Comparison of ENCODE assay signal across 24 cellular contexts in the genomic region with DNA sequence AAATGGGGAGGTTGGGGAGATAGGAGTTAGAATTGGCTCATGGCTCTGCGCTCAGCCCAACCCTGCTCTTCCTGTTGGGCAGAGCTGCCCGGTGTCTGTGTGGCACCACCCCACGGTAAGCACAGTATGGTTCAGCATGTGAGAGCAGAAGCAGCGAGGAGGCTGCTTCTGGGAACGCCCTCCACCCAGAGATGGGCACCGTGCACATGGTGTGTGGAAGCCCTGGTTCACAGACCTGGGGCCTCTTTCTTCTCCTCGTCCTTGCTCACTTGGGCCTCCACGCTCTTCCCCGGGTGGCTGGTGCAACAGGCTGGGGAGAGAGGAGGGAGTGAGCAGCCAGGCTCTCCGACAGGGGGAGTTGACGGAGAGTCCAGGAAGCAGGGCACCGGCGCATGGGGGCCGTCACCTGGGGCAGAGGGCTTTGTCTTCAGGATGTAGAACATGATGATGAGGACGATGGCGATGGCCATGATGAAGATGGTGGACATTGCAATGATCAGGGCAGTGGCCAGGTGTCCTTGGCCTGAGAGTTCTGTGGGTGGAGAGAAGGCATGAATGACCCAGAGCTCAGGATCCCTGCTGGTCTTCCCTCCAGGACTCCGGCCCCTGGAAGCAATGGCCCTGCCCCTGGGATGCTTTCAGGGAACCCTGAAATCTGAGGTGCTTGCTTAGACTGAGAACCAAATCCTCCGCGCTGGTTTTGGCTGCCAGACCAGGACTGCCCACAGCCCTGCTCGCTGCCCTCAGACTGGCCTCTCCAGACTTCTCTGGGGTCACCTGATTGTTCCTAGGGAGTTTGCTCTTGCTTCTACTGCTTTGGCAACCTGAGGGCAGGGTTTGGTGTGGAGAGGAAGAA.
DNase-seq lines count a peak whose midpoint lies in the region; TF ChIP-seq lines count a peak whose summit lies in the region.
"Had no signal": no experiment of that assay in that cellular context is flagged by ENCODE, and none has a peak within 500 bp of the region (broad histone marks: within the 10 kb centered on the region; RNA-seq: fewer than 3 reads in every experiment).

No MANE protein-coding gene starts in this region.

- H3K9me3 ChIP-seq in endodermal cell (ENCODE audit: control insufficient read depth, low read length) (no peaks in the 10 kb centered on the region), neuronal stem cell (replicated peaks in 1 of 2; ENCODE audit: control insufficient read depth in 2 of 2, insufficient read depth in 1 of 2, low read depth in 1 of 2, low read length in 2 of 2) (no peaks in the 10 kb centered on the region), Karpas-422 (ENCODE audit: low read length) (no peaks in the 10 kb centered on the region)
- H3K9me3 ChIP-seq: ovary, thyroid gland had no signal

- H3K4me3 Mint-ChIP-seq in endodermal cell, result no peak overlapping the region
- no peak overlapping the region for H3K4me3 Mint-ChIP-seq in nephron progenitor cell
- H3K4me3 Mint-ChIP-seq: activated T-helper 1 cell treated with anti-CD3 and anti-CD28 coated beads, Interleukin-12 subunit alpha, Interleukin-12 subunit beta, Interleukin-2, Interleukin-4 antibody, amounts not matched to agents 30 ng/mL and 10 ng/mL and 1 ng/mL, durations not matched to agents 14 hours and 24 hours and 36 hours; CD14-positive monocyte; dendritic cell treated with granulocyte-macrophage colony-stimulating factor and Interleukin-4, amounts not matched to agents 40 ng/mL and 50 ng/mL, for 4 days; naive thymus-derived CD4-positive, alpha-beta T cell had no signal

- H3K9ac ChIP-seq in endodermal cell (ENCODE audit: extremely low read depth, low read length, poor library complexity, severe bottlenecking), result no peak overlapping the region
- H3K9ac ChIP-seq in neuronal stem cell (ENCODE audit: low read depth, low read length, poor library complexity), result no peak overlapping the region
- no peak overlapping the region for H3K9ac ChIP-seq in Karpas-422 (ENCODE audit: low read length)

- no peak overlapping the region for H3K14ac ChIP-seq in neuronal stem cell (ENCODE audit: low read length)

- no peak overlapping the region for H2BK5ac ChIP-seq in neuronal stem cell (ENCODE audit: low read length)

- TF ChIP-seq CTCF in endodermal cell (conservative IDR thresholded peaks at IDR 0.05) (no peak), nephron progenitor cell (IDR thresholded peaks at IDR 0.05) (no peak)

- H4K20me1 ChIP-seq in Karpas-422 (ENCODE audit: insufficient read depth, low read depth, low read length), result no peaks in the 10 kb centered on the region

- no peaks in the 10 kb centered on the region for H3K79me1 ChIP-seq in neuronal stem cell (ENCODE audit: low read depth, low read length)

- H2AFZ ChIP-seq in neuronal stem cell (ENCODE audit: low read length) (no peak overlapping the region), Karpas-422 (ENCODE audit: low read length) (no peak overlapping the region)

- no peaks in the 10 kb centered on the region for H3K36me3 ChIP-seq in H7 (replicated peaks; ENCODE audit: control insufficient read depth, insufficient read depth, low read length)
- H3K36me3 ChIP-seq in endodermal cell (ENCODE audit: control insufficient read depth, insufficient read depth, low read length), result no peaks in the 10 kb centered on the region
- H3K36me3 ChIP-seq in neuronal stem cell (replicated peaks in 1 of 2; ENCODE audit: control insufficient read depth in 2 of 2, insufficient read depth in 2 of 2, low read length in 2 of 2), result no peaks in the 10 kb centered on the region
- no peaks in the 10 kb centered on the region for H3K36me3 ChIP-seq in Karpas-422 (ENCODE audit: insufficient read depth, low read length)
- H3K36me3 ChIP-seq: ovary, thyroid gland had no signal

- no peak overlapping the region for H4K91ac ChIP-seq in neuronal stem cell (ENCODE audit: low read depth, low read length, poor library complexity)

- no peak overlapping the region for H3K27ac Mint-ChIP-seq in endodermal cell
- H3K27ac Mint-ChIP-seq in nephron progenitor cell, result no peak overlapping the region
- H3K27ac Mint-ChIP-seq: activated T-helper 1 cell treated with anti-CD3 and anti-CD28 coated beads, Interleukin-12 subunit alpha, Interleukin-12 subunit beta, Interleukin-2, Interleukin-4 antibody, amounts not matched to agents 30 ng/mL and 10 ng/mL and 1 ng/mL, durations not matched to agents 14 hours and 24 hours and 36 hours; CD14-positive monocyte; dendritic cell treated with granulocyte-macrophage colony-stimulating factor and Interleukin-4, amounts not matched to agents 40 ng/mL and 50 ng/mL, for 4 days; naive thymus-derived CD4-positive, alpha-beta T cell had no signal

- H3K4me3 ChIP-seq in H7 (ENCODE audit: insufficient read depth, low read depth, low read length) (no peak overlapping the region), endodermal cell (ENCODE audit: low read length) (no peak overlapping the region), neuronal stem cell (ENCODE audit: low read length in 2 of 2) (no peak overlapping the region), Karpas-422 (ENCODE audit: low read length) (no peak overlapping the region)
- H3K4me3 ChIP-seq: ovary, thyroid gland had no signal

- H3K9me3 Mint-ChIP-seq in endodermal cell (no peaks in the 10 kb centered on the region), nephron progenitor cell (no peaks in the 10 kb centered on the region)
- H3K9me3 Mint-ChIP-seq: activated naive CD4-positive, alpha-beta T cell treated with anti-CD3 and anti-CD28 coated beads, Interleukin-2, amount 50 U/mL, for 72 hours; activated T-helper 1 cell treated with anti-CD3 and anti-CD28 coated beads, Interleukin-12 subunit alpha, Interleukin-12 subunit beta, Interleukin-2, Interleukin-4 antibody, amounts not matched to agents 30 ng/mL and 10 ng/mL and 1 ng/mL, durations not matched to agents 14 hours and 24 hours and 36 hours; dendritic cell treated with granulocyte-macrophage colony-stimulating factor and Interleukin-4, amounts not matched to agents 40 ng/mL and 50 ng/mL, for 4 days; naive thymus-derived CD4-positive, alpha-beta T cell had no signal

- DNase-seq in D341Med (ENCODE audit: low spot score), result peak; percentile 10
- peak; percentile 13 for DNase-seq in H7
- DNase-seq in endodermal cell, result peak; percentile 30
- no peak for DNase-seq in neuronal stem cell (ENCODE audit: low spot score)
- DNase-seq in nephron progenitor cell, result no peak
- DNase-seq in Karpas-422, result no peak
- no peak for DNase-seq in stimulated activated naive CD4-positive, alpha-beta T cell (lab: John Stamatoyannopoulos, UW)
- DNase-seq: activated CD4-positive, alpha-beta T cell treated with anti-CD3 and anti-CD28 coated beads for 1 hour; Calu3; EL; mesendoderm; NCI-H1092; NCI-H1930; NCI-H526 treated with DMSO at 0.1 percent for 48 hours; stimulated activated CD4-positive, alpha-beta T cell treated with anti-CD3 and anti-CD28 coated beads, Interleukin-4, amount 100 ng/mL, for 24 hours; stimulated activated naive CD8-positive, alpha-beta T cell treated with anti-CD3 and anti-CD28 coated beads, Interleukin-15, Interleukin-2, amounts not matched to agents 100 U/mL and 50 U/mL, for 24 hours; SW 1271; thyroid gland had no signal

- H3K79me2 ChIP-seq in Karpas-422 (ENCODE audit: low read length), result no peaks in the 10 kb centered on the region

- no peak overlapping the region for H2BK15ac ChIP-seq in neuronal stem cell (ENCODE audit: low read length)

- H3K4me1 Mint-ChIP-seq in endodermal cell (peaks cover 12% of the 10 kb centered on the region), nephron progenitor cell (peaks cover 5% of the 10 kb centered on the region)
- H3K4me1 Mint-ChIP-seq: CD14-positive monocyte had no signal

- no peak overlapping the region for H3K27ac ChIP-seq in endodermal cell (ENCODE audit: low read depth, low read length)
- no peak overlapping the region for H3K27ac ChIP-seq in neuronal stem cell (replicated peaks; ENCODE audit: low read length)
- no peak overlapping the region for H3K27ac ChIP-seq in Karpas-422 (ENCODE audit: low read length)
- H3K27ac ChIP-seq: ovary, thyroid gland had no signal

- H3K27me3 ChIP-seq in H7 (ENCODE audit: control insufficient read depth, insufficient read depth, low read length) (no peaks in the 10 kb centered on the region), endodermal cell (ENCODE audit: control insufficient read depth, insufficient read depth, low read length, poor library complexity, severe bottlenecking) (no peaks in the 10 kb centered on the region), neuronal stem cell (ENCODE audit: control insufficient read depth in 3 of 3, insufficient read depth in 3 of 3, low read depth in 1 of 3, low read length in 3 of 3) (no peaks in the 10 kb centered on the region), Karpas-422 (ENCODE audit: low read length) (no peaks in the 10 kb centered on the region)
- H3K27me3 ChIP-seq: ovary, thyroid gland had no signal

- no peak overlapping the region for H4K8ac ChIP-seq in neuronal stem cell (ENCODE audit: low read depth, low read length)

- no peak overlapping the region for H2BK12ac ChIP-seq in neuronal stem cell (ENCODE audit: low read length)

- H3K4me2 ChIP-seq in neuronal stem cell (ENCODE audit: insufficient read depth, low read length, poor library complexity, severe bottlenecking), result no peak overlapping the region
- no peak overlapping the region for H3K4me2 ChIP-seq in Karpas-422 (ENCODE audit: low read depth, low read length, poor library complexity, severe bottlenecking)

- no peak overlapping the region for H2AK5ac ChIP-seq in neuronal stem cell (ENCODE audit: low read depth, low read length)

- no peaks in the 10 kb centered on the region for H3K9me2 ChIP-seq in Karpas-422 (replicated peaks; ENCODE audit: insufficient read depth, low read length)

- no peaks in the 10 kb centered on the region for H3K36me3 Mint-ChIP-seq in endodermal cell (ENCODE audit: low read depth)
- H3K36me3 Mint-ChIP-seq in nephron progenitor cell (ENCODE audit: low read depth), result peaks cover 18% of the 10 kb centered on the region
- H3K36me3 Mint-ChIP-seq: activated naive CD4-positive, alpha-beta T cell treated with anti-CD3 and anti-CD28 coated beads, Interleukin-2, amount 50 U/mL, for 72 hours; CD14-positive monocyte had no signal

- H3K27me3 Mint-ChIP-seq in endodermal cell (ENCODE audit: insufficient read depth) (no peaks in the 10 kb centered on the region), nephron progenitor cell (ENCODE audit: low read depth, poor library complexity) (peaks cover 3% of the 10 kb centered on the region)
- H3K27me3 Mint-ChIP-seq: dendritic cell treated with granulocyte-macrophage colony-stimulating factor and Interleukin-4, amounts not matched to agents 40 ng/mL and 50 ng/mL, for 4 days; naive thymus-derived CD4-positive, alpha-beta T cell had no signal

- H3K23ac ChIP-seq in neuronal stem cell (ENCODE audit: low read depth, low read length, poor library complexity), result no peak overlapping the region

- WGBS in endodermal cell (ENCODE audit: insufficient coverage in 1 of 2, insufficient read length in 1 of 2), 2 experiments, result 87 to 89% methylated on average over 13 to 20 of the region's 20 CpGs
- no CpG with 5 or more reads among the region's 20 CpGs for WGBS in neuronal stem cell (ENCODE audit: extremely low coverage in 2 of 2, insufficient read length in 2 of 2, insufficient replicate concordance in 1 of 2), 2 donors

- H3K4ac ChIP-seq in neuronal stem cell (ENCODE audit: low read length), result no peak overlapping the region

- H3K4me1 ChIP-seq in endodermal cell (ENCODE audit: control insufficient read depth, insufficient read depth, low read length) (no peaks in the 10 kb centered on the region), neuronal stem cell (ENCODE audit: control insufficient read depth in 2 of 2, insufficient read depth in 1 of 2, low read depth in 1 of 2, low read length in 2 of 2) (no peaks in the 10 kb centered on the region), Karpas-422 (ENCODE audit: low read length) (peaks cover 15% of the 10 kb centered on the region)
- H3K4me1 ChIP-seq: thyroid gland had no signal

- H2BK120ac ChIP-seq in neuronal stem cell (ENCODE audit: low read depth, low read length), result no peak overlapping the region

- peak overlapping the region; percentile 48 for H3K18ac ChIP-seq in neuronal stem cell (ENCODE audit: low read length)

Comparison
In these comparisons a context has a peak if more than half of its experiments do, and no peak if none do; other contexts are left out.
1. DNase-seq: peak in D341Med (single experiment), H7 (single experiment) and endodermal cell (single experiment); none in neuronal stem cell (single experiment), nephron progenitor cell (single experiment), Karpas-422 (single experiment) and stimulated activated naive CD4-positive, alpha-beta T cell (0 of 6).